In the genomic region with DNA sequence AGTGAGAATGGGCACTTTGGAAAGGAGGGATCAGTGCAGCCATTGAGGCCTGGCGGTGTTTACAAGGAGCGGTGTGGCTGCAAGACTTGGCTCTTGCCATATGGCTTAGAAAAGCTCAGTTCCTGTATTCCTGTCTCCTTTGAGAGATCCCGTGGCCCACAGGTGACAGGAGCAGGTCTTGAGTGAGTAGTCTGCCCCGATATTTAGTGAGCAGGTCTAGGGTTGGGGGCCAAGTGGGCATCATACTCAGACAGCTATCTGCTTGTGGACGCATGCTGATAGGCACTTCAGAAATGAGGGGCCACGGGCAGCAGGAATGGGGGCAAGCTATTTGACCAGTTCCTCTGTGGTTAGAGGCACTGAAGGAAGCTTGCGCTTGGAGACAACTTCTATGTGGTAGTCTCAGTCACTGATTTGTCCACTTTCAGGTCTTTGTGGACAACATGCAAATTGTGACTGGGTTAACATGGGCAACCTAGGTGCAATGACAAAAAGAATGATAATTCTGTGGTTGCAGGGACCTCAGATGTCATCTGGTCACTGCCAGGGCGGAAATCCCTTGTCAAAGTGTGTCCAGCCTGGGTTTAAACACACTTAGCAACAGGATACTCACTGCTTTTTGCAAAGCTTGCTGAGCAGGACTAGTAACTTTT, we compare ENCODE assay signal across 7 cellular contexts. TPM values are rescaled to one million over a fixed set of nuclear protein-coding genes. Genes with fewer than 3 reads are reported as not detected.
DNase-seq lines count a peak whose midpoint lies in the region; TF ChIP-seq lines count a peak whose summit lies in the region.

No MANE protein-coding gene starts in this region.

- H3K27ac ChIP-seq in SK-N-MC (no peak overlapping the region), skeletal muscle tissue (ENCODE audit: low read depth, low read length) (no peak overlapping the region)

- H3K27me3 ChIP-seq in HAP-1 (ENCODE audit: low read depth) (peaks cover 34% of the 10 kb centered on the region), skeletal muscle tissue (ENCODE audit: control insufficient read depth in 3 of 3, insufficient read depth in 3 of 3, low read length in 3 of 3) (peaks cover 18 to 36% (median 30%) of the 10 kb centered on the region in 3 donors)

- no peak for TF ChIP-seq CTCF in fibroblast of the aortic adventitia (IDR thresholded peaks at IDR 0.05; ENCODE audit: insufficient read depth, low read length)

- H3K9ac ChIP-seq in SK-N-MC (ENCODE audit: insufficient read length) (peak overlapping the region; percentile 93), skeletal muscle tissue (ENCODE audit: low read depth in 1 of 3, low read length in 3 of 3) (peak overlapping the region in 1 of 3 donors; percentile 26)

- H3K36me3 ChIP-seq in HAP-1 (replicated peaks) (peaks cover 50% of the 10 kb centered on the region), SK-N-MC (ENCODE audit: insufficient read depth, low read length) (peaks cover 38% of the 10 kb centered on the region), skeletal muscle tissue (ENCODE audit: control insufficient read depth in 3 of 3, insufficient read depth in 3 of 3, low read length in 3 of 3) (peaks cover 2 to 5% (median 4%) of the 10 kb centered on the region in 3 donors)

- H3K9me3 ChIP-seq in HAP-1: no peaks in the 10 kb centered on the region
- H3K9me3 ChIP-seq in SK-N-MC (ENCODE audit: low read depth, low read length): no peaks in the 10 kb centered on the region
- no peaks in the 10 kb centered on the region for H3K9me3 ChIP-seq in skeletal muscle tissue (ENCODE audit: control insufficient read depth in 3 of 3, low read length in 3 of 3)

- in situ Hi-C loops in HAP-1 (cut with MboI; ENCODE audit: low sequenced_read_pairs): no loop called here

- DNase-seq in HAP-1 (ENCODE audit: low spot score in 2 of 2) (peak; percentile 21 to 31), SK-N-MC (ENCODE audit: low read depth, low spot score) (no peak), fibroblast of the aortic adventitia (ENCODE audit: low read depth) (peak; percentile 7), cortex of kidney (lab: John Stamatoyannopoulos, UW) (no peak), NCI-H226 (no peak), SHP77 (lab: John Stamatoyannopoulos, UW) (no peak)

- H3K4me1 ChIP-seq in HAP-1 (peaks cover 14% of the 10 kb centered on the region), skeletal muscle tissue (ENCODE audit: control insufficient read depth in 3 of 3, insufficient read depth in 3 of 3, low read length in 3 of 3) (peaks cover 15 to 40% (median 33%) of the 10 kb centered on the region in 3 donors)

- peak overlapping the region; percentile 94 for H3K4me3 ChIP-seq in HAP-1
- H3K4me3 ChIP-seq in SK-N-MC: peak overlapping the region; percentile 97
- peak overlapping the region; percentile 97 for H3K4me3 ChIP-seq in fibroblast of the aortic adventitia (ENCODE audit: low read depth, low read length)
- peak overlapping the region; percentile 71 to 77 (median 72) for H3K4me3 ChIP-seq in skeletal muscle tissue (ENCODE audit: low read length in 3 of 3)

RNA-seq across cellular contexts. Expression of a gene that starts 1.1 kb away (rescaled TPM):
- total RNA-seq in fibroblast of the aortic adventitia (ENCODE audit: low replicate concordance) (45.1 and 97.4 TPM in 2 replicates), skeletal muscle tissue (28.2 TPM)

RNA-seq across cellular contexts. Expression of a gene that starts 29.5 kb away (rescaled TPM):
- not detected in 2 replicates for total RNA-seq in fibroblast of the aortic adventitia (ENCODE audit: low replicate concordance)
- not detected for total RNA-seq in skeletal muscle tissue

Comparison
In these comparisons a context has a peak if more than half of its experiments do, and no peak if none do; other contexts are left out.
1. DNase-seq: peak in HAP-1 (2 of 2) and fibroblast of the aortic adventitia (single experiment); none in SK-N-MC (single experiment), cortex of kidney (single experiment), NCI-H226 (single experiment) and SHP77 (0 of 2).
2. Peak in every context shown above with its lines, with median percentiles within 50 percentile points of each other: H3K4me3 ChIP-seq.